13 cellular contexts compared by ENCODE assay signal in the genomic region with DNA sequence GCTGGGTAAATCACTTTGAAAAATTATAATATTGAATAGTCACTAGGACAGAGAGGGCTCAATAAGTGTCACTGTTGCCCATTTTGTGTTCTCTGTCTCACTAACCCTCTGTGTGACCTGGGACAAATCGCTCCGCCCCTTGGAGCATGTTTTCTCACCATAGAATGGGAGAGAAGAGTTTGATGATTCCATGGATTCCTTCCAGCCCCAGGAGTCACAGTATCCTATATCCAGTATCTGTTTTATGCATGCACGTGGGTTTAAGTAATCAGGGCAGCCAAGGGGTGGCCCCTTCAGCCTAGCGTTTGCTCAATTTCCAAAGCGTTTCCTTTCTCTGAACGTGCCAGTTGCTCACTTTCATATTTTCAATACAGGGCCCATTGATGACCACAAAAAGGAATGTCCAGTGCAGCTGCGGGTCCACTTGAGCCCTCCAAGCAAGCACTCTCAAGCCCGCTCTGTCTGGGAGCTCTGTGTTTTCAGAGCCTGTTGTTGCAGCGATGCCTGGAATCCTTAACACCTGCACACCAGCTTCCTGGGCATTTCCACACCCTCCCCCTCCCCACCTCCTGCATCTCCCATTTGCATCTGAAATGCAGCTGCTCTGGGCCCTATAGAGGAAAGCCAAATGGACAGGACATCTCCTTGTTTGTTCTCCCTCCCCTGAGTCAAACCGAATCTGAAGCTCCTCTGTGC.
DNase-seq lines count a peak whose midpoint lies in the region; ATAC-seq and TF ChIP-seq lines count a peak whose summit lies in the region.
"Had no signal": no experiment of that assay in that cellular context is flagged by ENCODE, and none has a peak within 500 bp of the region (broad histone marks: within the 10 kb centered on the region; RNA-seq: fewer than 3 reads in every experiment).

No MANE protein-coding gene starts in this region.

- peaks cover 40% of the 10 kb centered on the region for H3K4me1 Mint-ChIP-seq in WTC11

- no peak overlapping the region for H3K18ac ChIP-seq in mesendoderm (ENCODE audit: low read length)

- no peak overlapping the region for H2BK120ac ChIP-seq in mesendoderm (ENCODE audit: low read depth, low read length)

- H3K4me2 ChIP-seq in DND-41 (ENCODE audit: insufficient read depth, low read length) (no peak overlapping the region), mesendoderm (ENCODE audit: low read length) (peak overlapping the region; percentile 62)

- POLR2A ChIA-PET in WTC11 (lab: Charles Lee): interaction anchor here (0.7 to 1.4 kb wide), 5 partner anchors 17 to 251 kb away, joined by 3 to 17 read pairs (median 6); partner anchors contain the start of gene BCL6

- peaks cover 64% of the 10 kb centered on the region for H3K4me1 ChIP-seq in DND-41 (ENCODE audit: insufficient read depth, low read length)
- H3K4me1 ChIP-seq in mesendoderm (ENCODE audit: control insufficient read depth, low read depth, low read length): peaks cover 4% of the 10 kb centered on the region
- no peaks in the 10 kb centered on the region for H3K4me1 ChIP-seq in adrenal gland (replicated peaks in 1 of 2)

- H3K27me3 Mint-ChIP-seq in WTC11 (ENCODE audit: low read depth): no peaks in the 10 kb centered on the region

- H3K79me2 ChIP-seq in DND-41 (ENCODE audit: insufficient read depth, low read length) (no peaks in the 10 kb centered on the region), mesendoderm (ENCODE audit: control insufficient read depth, insufficient read depth, low read length) (no peaks in the 10 kb centered on the region)

- H3K4me3 ChIP-seq in DND-41 (ENCODE audit: low read depth in 1 of 2, low read length in 2 of 2) (no peak overlapping the region), mesendoderm (ENCODE audit: low read length) (no peak overlapping the region), adrenal gland (no peak overlapping the region)
- H3K4me3 ChIP-seq: MG63, thoracic aorta had no signal

- no peak overlapping the region for H3K4ac ChIP-seq in mesendoderm (ENCODE audit: low read depth, low read length)

- WGBS in mesendoderm (ENCODE audit: extremely low coverage, insufficient coverage, low lambda C conversion rate): no CpG with 5 or more reads among the region's 10 CpGs
- 73 to 85% (median 81%) methylated on average over 10 of the region's 10 CpGs for WGBS in adrenal gland, 4 donors

- no peak overlapping the region for H2AK5ac ChIP-seq in mesendoderm (ENCODE audit: low read length)

- H3K36me3 Mint-ChIP-seq in WTC11: peaks cover 3% of the 10 kb centered on the region; the same call in 1 of the 2 replicates

- intact Hi-C loops in adrenal gland (cut with DNase I): loop anchor here in 1 of 2 donors (10.0 kb wide), 1 partner anchor 55 kb away; no protein-coding TSS in a partner anchor

- H4K5ac ChIP-seq in mesendoderm (ENCODE audit: low read length): no peak overlapping the region

- H3K9me3 ChIP-seq in DND-41 (ENCODE audit: insufficient read depth, low read length, severe bottlenecking) (no peaks in the 10 kb centered on the region), adrenal gland (replicated peaks in 1 of 3) (no peaks in the 10 kb centered on the region)
- H3K9me3 ChIP-seq: MG63, thoracic aorta had no signal

- H4K20me1 ChIP-seq in DND-41 (ENCODE audit: insufficient read depth, low read length): no peaks in the 10 kb centered on the region

- H3K9me3 Mint-ChIP-seq in WTC11: peaks cover 15% of the 10 kb centered on the region

- no peak overlapping the region for H3K23ac ChIP-seq in mesendoderm (ENCODE audit: low read length)

- no peak for TF ChIP-seq POLR2A in adrenal gland (IDR thresholded peaks at IDR 0.05)

- H3K27ac ChIP-seq in DND-41 (ENCODE audit: low read length): peak overlapping the region; percentile 28
- no peak overlapping the region for H3K27ac ChIP-seq in mesendoderm (ENCODE audit: low read depth, low read length)
- no peak overlapping the region for H3K27ac ChIP-seq in adrenal gland
- H3K27ac ChIP-seq: thoracic aorta had no signal

- H3K36me3 ChIP-seq in DND-41 (ENCODE audit: insufficient read depth, low read length) (no peaks in the 10 kb centered on the region), mesendoderm (ENCODE audit: control insufficient read depth, insufficient read depth, low read length) (no peaks in the 10 kb centered on the region), adrenal gland (replicated peaks in 1 of 2) (no peaks in the 10 kb centered on the region)
- H3K36me3 ChIP-seq: MG63, thoracic aorta had no signal

- H2BK5ac ChIP-seq in mesendoderm (ENCODE audit: low read length): no peak overlapping the region

- no peak for ATAC-seq in DND-41 (ENCODE audit: insufficient read depth, low read depth)
- peak; percentile 97 for ATAC-seq in WTC11
- ATAC-seq in HG03457 (IDR thresholded peaks at IDR 0.05; ENCODE audit: unreplicated experiment): no peak
- ATAC-seq: left lobe of liver had no signal

- peak overlapping the region; percentile 70 for H3K4me3 Mint-ChIP-seq in WTC11
- H3K4me3 Mint-ChIP-seq: B cell had no signal

- no peak overlapping the region for H4K8ac ChIP-seq in mesendoderm (ENCODE audit: low read depth, low read length)

- H2BK15ac ChIP-seq in mesendoderm (replicated peaks; ENCODE audit: low read depth): no peak overlapping the region

- CTCF ChIA-PET in WTC11 (lab: Charles Lee): interaction anchor here (0.9 to 1.4 kb wide), 7 partner anchors 10 to 290 kb away, joined by 3 to 11 read pairs (median 6); partner anchors contain the start of gene BCL6

- no peak overlapping the region for H2AFZ ChIP-seq in DND-41 (ENCODE audit: low read depth, low read length)

- H3K9ac ChIP-seq in DND-41 (ENCODE audit: low read depth, low read length) (no peak overlapping the region), mesendoderm (ENCODE audit: low read length) (no peak overlapping the region)

- no peaks in the 10 kb centered on the region for H3K27me3 ChIP-seq in DND-41 (ENCODE audit: insufficient read depth, low read length, poor library complexity)
- H3K27me3 ChIP-seq in mesendoderm (ENCODE audit: insufficient read depth, low read length, poor library complexity): no peaks in the 10 kb centered on the region
- H3K27me3 ChIP-seq in adrenal gland: no peaks in the 10 kb centered on the region
- H3K27me3 ChIP-seq: MG63 had no signal

- H3K27ac Mint-ChIP-seq in WTC11: peak overlapping the region; percentile 99
- H3K27ac Mint-ChIP-seq: B cell had no signal

- TF ChIP-seq CTCF in DND-41 (IDR thresholded peaks at IDR 0.05; ENCODE audit: borderline replicate concordance, extremely low read depth, low read length, poor library complexity, severe bottlenecking) (no peak), WTC11 (IDR thresholded peaks at IDR 0.05) (no peak), adrenal gland (IDR thresholded peaks at IDR 0.05) (no peak)

- H3K56ac ChIP-seq in mesendoderm (ENCODE audit: low read length): peak overlapping the region; percentile 17

- DNase-seq in DND-41 (no peak), NCI-H2029 (lab: John Stamatoyannopoulos, UW) (peak; percentile 89), WTC11 (ENCODE audit: low spot score) (peak; percentile 75), mesendoderm (peak; percentile 79), activated gamma-delta T cell (lab: John Stamatoyannopoulos, UW) (no peak), adrenal gland (no peak)
- no peak for DNase-seq in NK-92 treated with Interleukin-12 subunit alpha and Interleukin-12 subunit beta, amount 100 ng/mL, for 24 hours (lab: John Stamatoyannopoulos, UW)
- DNase-seq: activated CD4-positive, CD25-positive, alpha-beta regulatory T cell; MG63 had no signal

- no peaks in the 10 kb centered on the region for H3K79me1 ChIP-seq in mesendoderm (ENCODE audit: low read length)

TF ChIP-seq in WTC11, 78 proteins besides CTCF, POLR2A, EP300 and RAD21 (continues in another document):
- TF ChIP-seq GRHL2 (CRISPR knock-in tag; IDR thresholded peaks at IDR 0.05; ENCODE audit: insufficient replicate concordance, severe bottlenecking) (no peak), ZNF263 (CRISPR knock-in tag; IDR thresholded peaks at IDR 0.05; ENCODE audit: low read depth) (no peak), KAT7 (CRISPR knock-in tag; IDR thresholded peaks at IDR 0.05; ENCODE audit: borderline replicate concordance) (0 out of 2 replicates have a peak, but pooled peaks have one; percentile 62), FOXP4 (CRISPR knock-in tag; IDR thresholded peaks at IDR 0.05) (peak; percentile 71; the same call in 1 of the 2 replicates), SP1 (CRISPR knock-in tag; conservative IDR thresholded peaks at IDR 0.05) (peak; percentile 42; the same call in 1 of the 2 replicates)
- TF ChIP-seq, protein P1, sequence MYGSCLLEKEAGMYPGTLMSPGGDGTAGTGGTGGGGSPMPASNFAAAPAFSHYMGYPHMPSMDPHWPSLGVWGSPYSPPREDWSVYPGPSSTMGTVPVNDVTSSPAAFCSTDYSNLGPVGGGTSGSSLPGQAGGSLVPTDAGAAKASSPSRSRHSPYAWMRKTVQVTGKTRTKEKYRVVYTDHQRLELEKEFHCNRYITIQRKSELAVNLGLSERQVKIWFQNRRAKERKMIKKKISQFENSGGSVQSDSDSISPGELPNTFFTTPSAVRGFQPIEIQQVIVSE (CRISPR knock-in tag; IDR thresholded peaks at IDR 0.05; ENCODE audit: borderline replicate concordance): no peak

Comparison
In these comparisons a context has a peak if more than half of its experiments do, and no peak if none do; other contexts are left out.
1. DNase-seq: peak in NCI-H2029 (single experiment), WTC11 (single experiment) and mesendoderm (single experiment); none in DND-41 (single experiment), activated gamma-delta T cell (single experiment), NK-92 treated with Interleukin-12 subunit alpha and Interleukin-12 subunit beta, amount 100 ng/mL, for 24 hours (single experiment) and adrenal gland (0 of 7).